Comparison of ENCODE assay signal across 1 cellular context in genomic region chr18:50806208-50806616, GRCh38.
TF ChIP-seq lines count a peak whose summit lies in the region.

No MANE protein-coding gene starts in this region.

TF ChIP-seq in HepG2, 621 proteins besides CTCF, POLR2A, EP300 and RAD21 (continued from another document and continues in another):
- TF ChIP-seq, protein P1, sequence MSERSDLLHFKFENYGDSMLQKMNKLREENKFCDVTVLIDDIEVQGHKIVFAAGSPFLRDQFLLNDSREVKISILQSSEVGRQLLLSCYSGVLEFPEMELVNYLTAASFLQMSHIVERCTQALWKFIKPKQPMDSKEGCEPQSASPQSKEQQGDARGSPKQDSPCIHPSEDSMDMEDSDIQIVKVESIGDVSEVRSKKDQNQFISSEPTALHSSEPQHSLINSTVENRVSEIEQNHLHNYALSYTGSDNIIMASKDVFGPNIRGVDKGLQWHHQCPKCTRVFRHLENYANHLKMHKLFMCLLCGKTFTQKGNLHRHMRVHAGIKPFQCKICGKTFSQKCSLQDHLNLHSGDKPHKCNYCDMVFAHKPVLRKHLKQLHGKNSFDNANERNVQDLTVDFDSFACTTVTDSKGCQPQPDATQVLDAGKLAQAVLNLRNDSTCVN (CRISPR knock-in tag; IDR thresholded peaks at IDR 0.05; ENCODE audit: borderline replicate concordance), result no peak
- TF ChIP-seq IRX3 (CRISPR knock-in tag; IDR thresholded peaks at IDR 0.05; ENCODE audit: borderline replicate concordance, low read depth), result no peak
- no peak for TF ChIP-seq ZC3H13 (CRISPR knock-in tag; IDR thresholded peaks at IDR 0.05)
- TF ChIP-seq ZNF576 (CRISPR knock-in tag; IDR thresholded peaks at IDR 0.05), result no peak
- TF ChIP-seq ZNF20 (CRISPR knock-in tag; IDR thresholded peaks at IDR 0.05), result no peak
- TF ChIP-seq BCL6 (CRISPR knock-in tag; IDR thresholded peaks at IDR 0.05), result no peak
- no peak for TF ChIP-seq HBP1 (CRISPR knock-in tag; IDR thresholded peaks at IDR 0.05; ENCODE audit: low read depth)
- no peak for TF ChIP-seq HOXD1 (CRISPR knock-in tag; IDR thresholded peaks at IDR 0.05)
- no peak for TF ChIP-seq ZNF260 (CRISPR knock-in tag; IDR thresholded peaks at IDR 0.05; ENCODE audit: borderline replicate concordance, low read depth)
- no peak for TF ChIP-seq NCOR1 (IDR thresholded peaks at IDR 0.05; ENCODE audit: borderline replicate concordance, low read length)
- no peak for TF ChIP-seq BRF2 (CRISPR knock-in tag; IDR thresholded peaks at IDR 0.05)
- no peak for TF ChIP-seq ZBTB14 (CRISPR knock-in tag; IDR thresholded peaks at IDR 0.05)
- no peak for TF ChIP-seq NFYB (CRISPR knock-in tag; IDR thresholded peaks at IDR 0.05)
- TF ChIP-seq, protein P2, sequence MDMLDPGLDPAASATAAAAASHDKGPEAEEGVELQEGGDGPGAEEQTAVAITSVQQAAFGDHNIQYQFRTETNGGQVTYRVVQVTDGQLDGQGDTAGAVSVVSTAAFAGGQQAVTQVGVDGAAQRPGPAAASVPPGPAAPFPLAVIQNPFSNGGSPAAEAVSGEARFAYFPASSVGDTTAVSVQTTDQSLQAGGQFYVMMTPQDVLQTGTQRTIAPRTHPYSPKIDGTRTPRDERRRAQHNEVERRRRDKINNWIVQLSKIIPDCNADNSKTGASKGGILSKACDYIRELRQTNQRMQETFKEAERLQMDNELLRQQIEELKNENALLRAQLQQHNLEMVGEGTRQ (IDR thresholded peaks at IDR 0.05; ENCODE audit: low read depth, low read length), result no peak
- TF ChIP-seq, protein P2 (CRISPR knock-in tag; IDR thresholded peaks at IDR 0.05; ENCODE audit: borderline replicate concordance), result no peak
- TF ChIP-seq FLYWCH1 (CRISPR knock-in tag; IDR thresholded peaks at IDR 0.05), result no peak
- TF ChIP-seq E2F1 (CRISPR knock-in tag; IDR thresholded peaks at IDR 0.05), result no peak
- no peak for TF ChIP-seq TCF7L2 (IDR thresholded peaks at IDR 0.05; ENCODE audit: low read depth, low read length)
- no peak for TF ChIP-seq E2F2 (CRISPR knock-in tag; IDR thresholded peaks at IDR 0.05; ENCODE audit: borderline replicate concordance)
- 0 out of 2 replicates have a peak, but pooled peaks have one; percentile 23 for TF ChIP-seq MED1 (CRISPR knock-in tag; IDR thresholded peaks at IDR 0.05)
- no peak for TF ChIP-seq ZNF691 (CRISPR knock-in tag; IDR thresholded peaks at IDR 0.05; ENCODE audit: borderline replicate concordance, low read depth)
- TF ChIP-seq ZNF251 (CRISPR knock-in tag; IDR thresholded peaks at IDR 0.05), result no peak
- no peak for TF ChIP-seq ONECUT2 (CRISPR knock-in tag; IDR thresholded peaks at IDR 0.05)
- TF ChIP-seq, protein P3, sequence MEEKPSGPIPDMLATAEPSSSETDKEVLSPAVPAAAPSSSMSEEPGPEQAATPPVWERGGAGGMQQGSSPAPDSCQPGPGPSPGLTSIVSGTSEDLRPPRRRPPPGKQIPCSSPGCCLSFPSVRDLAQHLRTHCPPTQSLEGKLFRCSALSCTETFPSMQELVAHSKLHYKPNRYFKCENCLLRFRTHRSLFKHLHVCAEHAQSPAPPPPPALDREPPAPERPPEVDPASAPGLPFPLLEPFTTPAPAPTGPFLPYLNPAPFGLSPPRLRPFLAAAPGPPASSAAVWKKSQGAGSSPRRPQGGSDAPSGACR (CRISPR knock-in tag; IDR thresholded peaks at IDR 0.05), result no peak
- TF ChIP-seq, protein P4, sequence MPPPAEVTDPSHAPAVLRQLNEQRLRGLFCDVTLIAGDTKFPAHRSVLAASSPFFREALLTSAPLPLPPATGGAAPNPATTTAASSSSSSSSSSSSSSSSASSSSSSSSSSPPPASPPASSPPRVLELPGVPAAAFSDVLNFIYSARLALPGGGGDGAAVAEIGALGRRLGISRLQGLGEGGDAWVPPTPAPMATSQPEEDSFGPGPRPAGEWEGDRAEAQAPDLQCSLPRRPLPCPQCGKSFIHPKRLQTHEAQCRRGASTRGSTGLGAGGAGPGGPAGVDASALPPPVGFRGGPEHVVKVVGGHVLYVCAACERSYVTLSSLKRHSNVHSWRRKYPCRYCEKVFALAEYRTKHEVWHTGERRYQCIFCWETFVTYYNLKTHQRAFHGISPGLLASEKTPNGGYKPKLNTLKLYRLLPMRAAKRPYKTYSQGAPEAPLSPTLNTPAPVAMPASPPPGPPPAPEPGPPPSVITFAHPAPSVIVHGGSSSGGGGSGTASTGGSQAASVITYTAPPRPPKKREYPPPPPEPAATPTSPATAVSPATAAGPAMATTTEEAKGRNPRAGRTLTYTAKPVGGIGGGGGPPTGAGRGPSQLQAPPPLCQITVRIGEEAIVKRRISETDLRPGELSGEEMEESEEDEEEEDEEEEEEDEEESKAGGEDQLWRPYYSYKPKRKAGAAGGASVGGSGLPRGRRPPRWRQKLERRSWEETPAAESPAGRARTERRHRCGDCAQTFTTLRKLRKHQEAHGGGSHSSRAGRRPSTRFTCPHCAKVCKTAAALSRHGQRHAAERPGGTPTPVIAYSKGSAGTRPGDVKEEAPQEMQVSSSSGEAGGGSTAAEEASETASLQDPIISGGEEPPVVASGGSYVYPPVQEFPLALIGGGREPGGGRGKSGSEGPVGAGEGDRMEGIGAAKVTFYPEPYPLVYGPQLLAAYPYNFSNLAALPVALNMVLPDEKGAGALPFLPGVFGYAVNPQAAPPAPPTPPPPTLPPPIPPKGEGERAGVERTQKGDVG (CRISPR knock-in tag; IDR thresholded peaks at IDR 0.05; ENCODE audit: borderline replicate concordance), result no peak
- TF ChIP-seq GATAD1 (CRISPR knock-in tag; IDR thresholded peaks at IDR 0.05), result no peak
- no peak for TF ChIP-seq CBFB (CRISPR knock-in tag; IDR thresholded peaks at IDR 0.05)
- TF ChIP-seq, protein P5, sequence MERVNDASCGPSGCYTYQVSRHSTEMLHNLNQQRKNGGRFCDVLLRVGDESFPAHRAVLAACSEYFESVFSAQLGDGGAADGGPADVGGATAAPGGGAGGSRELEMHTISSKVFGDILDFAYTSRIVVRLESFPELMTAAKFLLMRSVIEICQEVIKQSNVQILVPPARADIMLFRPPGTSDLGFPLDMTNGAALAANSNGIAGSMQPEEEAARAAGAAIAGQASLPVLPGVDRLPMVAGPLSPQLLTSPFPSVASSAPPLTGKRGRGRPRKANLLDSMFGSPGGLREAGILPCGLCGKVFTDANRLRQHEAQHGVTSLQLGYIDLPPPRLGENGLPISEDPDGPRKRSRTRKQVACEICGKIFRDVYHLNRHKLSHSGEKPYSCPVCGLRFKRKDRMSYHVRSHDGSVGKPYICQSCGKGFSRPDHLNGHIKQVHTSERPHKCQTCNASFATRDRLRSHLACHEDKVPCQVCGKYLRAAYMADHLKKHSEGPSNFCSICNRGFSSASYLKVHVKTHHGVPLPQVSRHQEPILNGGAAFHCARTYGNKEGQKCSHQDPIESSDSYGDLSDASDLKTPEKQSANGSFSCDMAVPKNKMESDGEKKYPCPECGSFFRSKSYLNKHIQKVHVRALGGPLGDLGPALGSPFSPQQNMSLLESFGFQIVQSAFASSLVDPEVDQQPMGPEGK (CRISPR knock-in tag; IDR thresholded peaks at IDR 0.05), result no peak
- TF ChIP-seq SNRNP70 (IDR thresholded peaks at IDR 0.05; ENCODE audit: low read depth, low read length), result no peak
- TF ChIP-seq, protein P6, sequence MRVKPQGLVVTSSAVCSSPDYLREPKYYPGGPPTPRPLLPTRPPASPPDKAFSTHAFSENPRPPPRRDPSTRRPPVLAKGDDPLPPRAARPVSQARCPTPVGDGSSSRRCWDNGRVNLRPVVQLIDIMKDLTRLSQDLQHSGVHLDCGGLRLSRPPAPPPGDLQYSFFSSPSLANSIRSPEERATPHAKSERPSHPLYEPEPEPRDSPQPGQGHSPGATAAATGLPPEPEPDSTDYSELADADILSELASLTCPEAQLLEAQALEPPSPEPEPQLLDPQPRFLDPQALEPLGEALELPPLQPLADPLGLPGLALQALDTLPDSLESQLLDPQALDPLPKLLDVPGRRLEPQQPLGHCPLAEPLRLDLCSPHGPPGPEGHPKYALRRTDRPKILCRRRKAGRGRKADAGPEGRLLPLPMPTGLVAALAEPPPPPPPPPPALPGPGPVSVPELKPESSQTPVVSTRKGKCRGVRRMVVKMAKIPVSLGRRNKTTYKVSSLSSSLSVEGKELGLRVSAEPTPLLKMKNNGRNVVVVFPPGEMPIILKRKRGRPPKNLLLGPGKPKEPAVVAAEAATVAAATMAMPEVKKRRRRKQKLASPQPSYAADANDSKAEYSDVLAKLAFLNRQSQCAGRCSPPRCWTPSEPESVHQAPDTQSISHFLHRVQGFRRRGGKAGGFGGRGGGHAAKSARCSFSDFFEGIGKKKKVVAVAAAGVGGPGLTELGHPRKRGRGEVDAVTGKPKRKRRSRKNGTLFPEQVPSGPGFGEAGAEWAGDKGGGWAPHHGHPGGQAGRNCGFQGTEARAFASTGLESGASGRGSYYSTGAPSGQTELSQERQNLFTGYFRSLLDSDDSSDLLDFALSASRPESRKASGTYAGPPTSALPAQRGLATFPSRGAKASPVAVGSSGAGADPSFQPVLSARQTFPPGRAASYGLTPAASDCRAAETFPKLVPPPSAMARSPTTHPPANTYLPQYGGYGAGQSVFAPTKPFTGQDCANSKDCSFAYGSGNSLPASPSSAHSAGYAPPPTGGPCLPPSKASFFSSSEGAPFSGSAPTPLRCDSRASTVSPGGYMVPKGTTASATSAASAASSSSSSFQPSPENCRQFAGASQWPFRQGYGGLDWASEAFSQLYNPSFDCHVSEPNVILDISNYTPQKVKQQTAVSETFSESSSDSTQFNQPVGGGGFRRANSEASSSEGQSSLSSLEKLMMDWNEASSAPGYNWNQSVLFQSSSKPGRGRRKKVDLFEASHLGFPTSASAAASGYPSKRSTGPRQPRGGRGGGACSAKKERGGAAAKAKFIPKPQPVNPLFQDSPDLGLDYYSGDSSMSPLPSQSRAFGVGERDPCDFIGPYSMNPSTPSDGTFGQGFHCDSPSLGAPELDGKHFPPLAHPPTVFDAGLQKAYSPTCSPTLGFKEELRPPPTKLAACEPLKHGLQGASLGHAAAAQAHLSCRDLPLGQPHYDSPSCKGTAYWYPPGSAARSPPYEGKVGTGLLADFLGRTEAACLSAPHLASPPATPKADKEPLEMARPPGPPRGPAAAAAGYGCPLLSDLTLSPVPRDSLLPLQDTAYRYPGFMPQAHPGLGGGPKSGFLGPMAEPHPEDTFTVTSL (CRISPR knock-in tag; IDR thresholded peaks at IDR 0.05; ENCODE audit: borderline replicate concordance), result no peak
